ENCODE assay signal across 11 cellular contexts in genomic region chr11:47235163-47235562, GRCh38. TPM values are rescaled to one million over a fixed set of nuclear protein-coding genes. Genes with fewer than 3 reads are reported as not detected.
DNase-seq lines count a peak whose midpoint lies in the region; ATAC-seq, FAIRE-seq and TF ChIP-seq lines count a peak whose summit lies in the region.
"Had no signal": no experiment of that assay in that cellular context is flagged by ENCODE, and none has a peak within 500 bp of the region (broad histone marks: within the 10 kb centered on the region; RNA-seq: fewer than 3 reads in every experiment).

No MANE protein-coding gene starts in this region.

- peaks cover 30% of the 10 kb centered on the region for H3K4me1 Mint-ChIP-seq in activated naive CD4-positive, alpha-beta T cell treated with anti-CD3 and anti-CD28 coated beads for 36 hours (ENCODE audit: low read depth)
- peaks cover 27% of the 10 kb centered on the region for H3K4me1 Mint-ChIP-seq in activated CD4-positive, alpha-beta memory T cell treated with anti-CD3 and anti-CD28 coated beads for 36 hours (ENCODE audit: low read depth)
- H3K4me1 Mint-ChIP-seq in endothelial cell (ENCODE audit: unreplicated experiment) = peaks cover 13% of the 10 kb centered on the region
- H3K4me1 Mint-ChIP-seq in stimulated activated naive CD8-positive, alpha-beta T cell treated with anti-CD3 and anti-CD28 coated beads, Interleukin-15, amount 100 ng/mL, for 72 hours = peaks cover 55% of the 10 kb centered on the region

- CTCF ChIA-PET in activated naive CD4-positive, alpha-beta T cell treated with anti-CD3 and anti-CD28 coated beads for 36 hours (lab: Charles Lee) = interaction anchor here (0.6 to 3.2 kb wide), 6 partner anchors 13 to 219 kb away, joined by 3 to 15 read pairs (median 10); partner anchors contain the start of gene ACP2
- CTCF ChIA-PET in activated CD4-positive, alpha-beta memory T cell treated with anti-CD3 and anti-CD28 coated beads for 36 hours (lab: Charles Lee) = interaction anchor here (0.6 to 3.0 kb wide), 6 partner anchors 13 to 271 kb away, joined by 3 to 9 read pairs (median 4); partner anchors contain the start of gene ACP2

- H3K27me3 Mint-ChIP-seq in activated naive CD4-positive, alpha-beta T cell treated with anti-CD3 and anti-CD28 coated beads for 36 hours (ENCODE audit: low read depth) = no peaks in the 10 kb centered on the region
- H3K27me3 Mint-ChIP-seq in activated CD4-positive, alpha-beta memory T cell treated with anti-CD3 and anti-CD28 coated beads for 36 hours = no peaks in the 10 kb centered on the region
- H3K27me3 Mint-ChIP-seq in endothelial cell (ENCODE audit: unreplicated experiment) = peaks cover 4% of the 10 kb centered on the region
- H3K27me3 Mint-ChIP-seq in stimulated activated naive CD8-positive, alpha-beta T cell treated with anti-CD3 and anti-CD28 coated beads, Interleukin-15, amount 100 ng/mL, for 72 hours = no peaks in the 10 kb centered on the region

- peak overlapping the region; percentile 77 for H3K27ac Mint-ChIP-seq in activated naive CD4-positive, alpha-beta T cell treated with anti-CD3 and anti-CD28 coated beads for 36 hours
- peak overlapping the region; percentile 82 for H3K27ac Mint-ChIP-seq in activated CD4-positive, alpha-beta memory T cell treated with anti-CD3 and anti-CD28 coated beads for 36 hours
- H3K27ac Mint-ChIP-seq in endothelial cell (ENCODE audit: unreplicated experiment) = no peak overlapping the region
- peak overlapping the region in 1 of 2 donors; percentile 92 for H3K27ac Mint-ChIP-seq in stimulated activated naive CD8-positive, alpha-beta T cell treated with anti-CD3 and anti-CD28 coated beads, Interleukin-15, amount 100 ng/mL, for 72 hours

- no peak for FAIRE-seq in D721Med (lab: Jason Lieb, UNC)

- POLR2A ChIA-PET in activated CD4-positive, alpha-beta memory T cell treated with anti-CD3 and anti-CD28 coated beads for 36 hours (lab: Charles Lee) = interaction anchor here (1.0 to 2.3 kb wide), 6 partner anchors 10 to 20 kb away, joined by 3 to 18 read pairs (median 5); partner anchors contain the start of genes ACP2 and DDB2

- no peaks in the 10 kb centered on the region for H3K9me3 Mint-ChIP-seq in activated naive CD4-positive, alpha-beta T cell treated with anti-CD3 and anti-CD28 coated beads for 36 hours
- no peaks in the 10 kb centered on the region for H3K9me3 Mint-ChIP-seq in activated CD4-positive, alpha-beta memory T cell treated with anti-CD3 and anti-CD28 coated beads for 36 hours
- no peaks in the 10 kb centered on the region for H3K9me3 Mint-ChIP-seq in endothelial cell (ENCODE audit: unreplicated experiment)
- no peaks in the 10 kb centered on the region for H3K9me3 Mint-ChIP-seq in stimulated activated naive CD8-positive, alpha-beta T cell treated with anti-CD3 and anti-CD28 coated beads, Interleukin-15, amount 100 ng/mL, for 72 hours
- H3K9me3 Mint-ChIP-seq: neural progenitor cell had no signal

- no peak overlapping the region for H3K4me3 Mint-ChIP-seq in activated naive CD4-positive, alpha-beta T cell treated with anti-CD3 and anti-CD28 coated beads for 36 hours
- peak overlapping the region; percentile 30 for H3K4me3 Mint-ChIP-seq in activated CD4-positive, alpha-beta memory T cell treated with anti-CD3 and anti-CD28 coated beads for 36 hours
- peak overlapping the region; percentile 74 for H3K4me3 Mint-ChIP-seq in endothelial cell (ENCODE audit: unreplicated experiment)
- peak overlapping the region; percentile 43 to 64 for H3K4me3 Mint-ChIP-seq in stimulated activated naive CD8-positive, alpha-beta T cell treated with anti-CD3 and anti-CD28 coated beads, Interleukin-15, amount 100 ng/mL, for 72 hours
- H3K4me3 Mint-ChIP-seq: neural progenitor cell had no signal

- peaks cover 49% of the 10 kb centered on the region for H3K36me3 Mint-ChIP-seq in activated naive CD4-positive, alpha-beta T cell treated with anti-CD3 and anti-CD28 coated beads for 36 hours (ENCODE audit: low read depth)
- H3K36me3 Mint-ChIP-seq in activated CD4-positive, alpha-beta memory T cell treated with anti-CD3 and anti-CD28 coated beads for 36 hours = peaks cover 62% of the 10 kb centered on the region
- peaks cover 19% of the 10 kb centered on the region for H3K36me3 Mint-ChIP-seq in endothelial cell (ENCODE audit: low read depth, unreplicated experiment)

- peak; percentile 21 for ATAC-seq in stimulated activated naive CD8-positive, alpha-beta T cell treated with anti-CD3 and anti-CD28 coated beads, Interleukin-15, amount 100 ng/mL, for 72 hours
- no peak for ATAC-seq in GM21717 (IDR thresholded peaks at IDR 0.05; ENCODE audit: unreplicated experiment)

- no peak for DNase-seq in activated naive CD4-positive, alpha-beta T cell treated with anti-CD3 and anti-CD28 coated beads for 36 hours
- DNase-seq in activated naive CD4-positive, alpha-beta T cell treated with anti-CD3 and anti-CD28 coated beads, Interleukin-2, amount 50 U/mL, for 16 hours = no peak
- DNase-seq in activated CD4-positive, alpha-beta memory T cell treated with anti-CD3 and anti-CD28 coated beads for 36 hours = no peak
- no peak for DNase-seq in endothelial cell (ENCODE audit: low spot score)
- no peak for DNase-seq in stimulated activated naive CD8-positive, alpha-beta T cell treated with anti-CD3 and anti-CD28 coated beads, Interleukin-15, amount 100 ng/mL, for 72 hours
- no peak for DNase-seq in D721Med (ENCODE audit: insufficient read length, low spot score)
- no peak for DNase-seq in cortex of kidney (lab: John Stamatoyannopoulos, UW)
- DNase-seq: EL, NCI-H1694 treated with DMSO at 0.1 percent for 48 hours had no signal

- intact Hi-C loops in activated naive CD4-positive, alpha-beta T cell treated with anti-CD3 and anti-CD28 coated beads for 36 hours (cut with micrococcal nuclease) = no loop called here
- intact Hi-C loops in activated CD4-positive, alpha-beta memory T cell treated with anti-CD3 and anti-CD28 coated beads for 36 hours (cut with micrococcal nuclease) = no loop called here

- TF ChIP-seq CTCF in endothelial cell (IDR thresholded peaks at IDR 0.05; ENCODE audit: unreplicated experiment) (no peak), D721Med (IDR thresholded peaks at IDR 0.05; ENCODE audit: insufficient read depth, missing control alignments) (no peak)

RNA-seq across cellular contexts. Expression of gene ACP2, which starts 13.5 kb away (rescaled TPM):
- total RNA-seq in activated naive CD4-positive, alpha-beta T cell treated with anti-CD3 and anti-CD28 coated beads for 36 hours = 1 to 10 TPM; 8.0 to 9.3 TPM
- 10 to 100 TPM; 10.1 to 12.2 TPM for total RNA-seq in activated CD4-positive, alpha-beta memory T cell treated with anti-CD3 and anti-CD28 coated beads for 36 hours
- 52.3 TPM for total RNA-seq in endothelial cell (ENCODE audit: unreplicated experiment)

RNA-seq across cellular contexts. Expression of gene DDB2, which starts 20.4 kb away (rescaled TPM):
- 100 to 1,000 TPM; 273 to 282 TPM for total RNA-seq in activated naive CD4-positive, alpha-beta T cell treated with anti-CD3 and anti-CD28 coated beads for 36 hours
- total RNA-seq in activated CD4-positive, alpha-beta memory T cell treated with anti-CD3 and anti-CD28 coated beads for 36 hours = 100 to 1,000 TPM; 194 to 198 TPM
- 64.4 TPM for total RNA-seq in endothelial cell (ENCODE audit: unreplicated experiment)

RNA-seq across cellular contexts. Expression of gene NR1H3, which starts 22.6 kb away (rescaled TPM):
- 10 to 100 TPM; 10.4 to 11.3 TPM for total RNA-seq in activated naive CD4-positive, alpha-beta T cell treated with anti-CD3 and anti-CD28 coated beads for 36 hours
- 10 to 100 TPM; 13.0 to 14.0 TPM for total RNA-seq in activated CD4-positive, alpha-beta memory T cell treated with anti-CD3 and anti-CD28 coated beads for 36 hours
- total RNA-seq in endothelial cell (ENCODE audit: unreplicated experiment) = 61.2 TPM

RNA-seq across cellular contexts. Expression of gene MADD, which starts 34.8 kb away (rescaled TPM):
- total RNA-seq in activated naive CD4-positive, alpha-beta T cell treated with anti-CD3 and anti-CD28 coated beads for 36 hours = 10 to 100 TPM; 49.9 to 52.2 TPM
- total RNA-seq in activated CD4-positive, alpha-beta memory T cell treated with anti-CD3 and anti-CD28 coated beads for 36 hours = 10 to 100 TPM; 58.2 to 62.1 TPM
- 61.2 TPM for total RNA-seq in endothelial cell (ENCODE audit: unreplicated experiment)

RNA-seq across cellular contexts. Expression of gene PACSIN3, which starts 48.9 kb away (rescaled TPM):
- 1 to 10 TPM; 6.5 to 7.2 TPM for total RNA-seq in activated naive CD4-positive, alpha-beta T cell treated with anti-CD3 and anti-CD28 coated beads for 36 hours
- total RNA-seq in activated CD4-positive, alpha-beta memory T cell treated with anti-CD3 and anti-CD28 coated beads for 36 hours = 1 to 10 TPM; 5.3 to 6.0 TPM
- total RNA-seq in endothelial cell (ENCODE audit: unreplicated experiment) = 10.7 TPM
